1 cellular context compared by ENCODE assay signal in the genomic region with DNA sequence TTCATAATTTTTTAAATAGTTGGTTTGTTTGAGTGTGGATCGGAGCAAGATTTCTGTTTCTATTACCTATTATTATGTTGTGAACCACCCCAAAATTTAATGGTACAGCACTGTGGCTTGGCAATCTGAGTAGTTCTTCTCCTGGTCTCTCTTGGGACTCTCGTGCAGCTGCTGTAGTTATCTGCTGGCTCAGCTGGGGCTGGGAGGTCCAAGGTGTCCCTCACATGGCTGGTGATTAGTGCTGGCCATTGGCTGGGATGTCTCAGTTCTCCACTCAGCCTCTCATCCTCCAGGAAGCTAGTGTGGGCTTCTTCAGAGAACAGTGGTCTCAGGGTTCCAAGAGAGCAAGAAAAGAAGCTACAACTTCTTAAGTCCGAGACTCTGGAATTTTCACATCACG.
TF ChIP-seq lines count a peak whose summit lies in the region.

No MANE protein-coding gene starts in this region.

TF ChIP-seq in IMR-90, 13 proteins besides CTCF, POLR2A, EP300 and RAD21 (continued from another document):
- TF ChIP-seq, protein P1, sequence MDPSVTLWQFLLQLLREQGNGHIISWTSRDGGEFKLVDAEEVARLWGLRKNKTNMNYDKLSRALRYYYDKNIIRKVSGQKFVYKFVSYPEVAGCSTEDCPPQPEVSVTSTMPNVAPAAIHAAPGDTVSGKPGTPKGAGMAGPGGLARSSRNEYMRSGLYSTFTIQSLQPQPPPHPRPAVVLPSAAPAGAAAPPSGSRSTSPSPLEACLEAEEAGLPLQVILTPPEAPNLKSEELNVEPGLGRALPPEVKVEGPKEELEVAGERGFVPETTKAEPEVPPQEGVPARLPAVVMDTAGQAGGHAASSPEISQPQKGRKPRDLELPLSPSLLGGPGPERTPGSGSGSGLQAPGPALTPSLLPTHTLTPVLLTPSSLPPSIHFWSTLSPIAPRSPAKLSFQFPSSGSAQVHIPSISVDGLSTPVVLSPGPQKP (IDR thresholded peaks at IDR 0.05; ENCODE audit: borderline replicate concordance, low read depth, low read length) = no peak
- TF ChIP-seq FOS (IDR thresholded peaks at IDR 0.05; ENCODE audit: low read depth, low read length) = no peak
- TF ChIP-seq BHLHE40 (IDR thresholded peaks at IDR 0.05; ENCODE audit: low read depth, low read length) = no peak
- TF ChIP-seq, protein P2, sequence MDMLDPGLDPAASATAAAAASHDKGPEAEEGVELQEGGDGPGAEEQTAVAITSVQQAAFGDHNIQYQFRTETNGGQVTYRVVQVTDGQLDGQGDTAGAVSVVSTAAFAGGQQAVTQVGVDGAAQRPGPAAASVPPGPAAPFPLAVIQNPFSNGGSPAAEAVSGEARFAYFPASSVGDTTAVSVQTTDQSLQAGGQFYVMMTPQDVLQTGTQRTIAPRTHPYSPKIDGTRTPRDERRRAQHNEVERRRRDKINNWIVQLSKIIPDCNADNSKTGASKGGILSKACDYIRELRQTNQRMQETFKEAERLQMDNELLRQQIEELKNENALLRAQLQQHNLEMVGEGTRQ (IDR thresholded peaks at IDR 0.05; ENCODE audit: low read depth, low read length) = no peak
TF ChIP-seq in IMR-90: peak in this region for 0.
